9 cellular contexts compared by ENCODE assay signal in genomic region chr16:17501321-17501720, GRCh38. TPM values are rescaled to one million over a fixed set of nuclear protein-coding genes. Genes with fewer than 3 reads are reported as not detected.
"Had no signal": no experiment of that assay in that cellular context is flagged by ENCODE, and none has a peak within 500 bp of the region (broad histone marks: within the 10 kb centered on the region; RNA-seq: fewer than 3 reads in every experiment).

No MANE protein-coding gene starts in this region.

- H3K27ac ChIP-seq: GM23248, HL-60 had no signal

- H3K9ac ChIP-seq: GM23248 had no signal

- H3K4me1 ChIP-seq: HAP-1 had no signal

- DNase-seq: GM23248, GOT3, H7, HFFc6, KBM-7 had no signal

- H3K36me3 ChIP-seq: HAP-1 had no signal

- ATAC-seq: HCT116, HepG2 had no signal

- H3K9me3 ChIP-seq: HAP-1 had no signal

- H3K4me3 ChIP-seq: GM23248, HAP-1 had no signal

- H2AFZ ChIP-seq: GM23248 had no signal

RNA-seq across cellular contexts. Expression of gene XYLT1, which starts 30.6 kb away (rescaled TPM):
- total RNA-seq: HepG2 had no signal
- polyA plus RNA-seq: HepG2 had no signal
